8 cellular contexts compared by ENCODE assay signal in genomic region chr2:64325852-64326577, GRCh38.
DNase-seq lines count a peak whose midpoint lies in the region; ATAC-seq, FAIRE-seq and TF ChIP-seq lines count a peak whose summit lies in the region.

No MANE protein-coding gene starts in this region.

- H3K4me3 Mint-ChIP-seq in activated CD8-positive, alpha-beta memory T cell treated with anti-CD3 and anti-CD28 coated beads, Interleukin-2, amount 10 ng/mL, durations not matched to agents 7 days and 5 days: peak overlapping the region; percentile 38

- H3K4me1 Mint-ChIP-seq in activated CD8-positive, alpha-beta memory T cell treated with anti-CD3 and anti-CD28 coated beads, Interleukin-2, amount 10 ng/mL, durations not matched to agents 7 days and 5 days: peaks cover 45% of the 10 kb centered on the region

- H3K9me3 ChIP-seq in kidney (ENCODE audit: control insufficient read depth in 1 of 2, low read length in 2 of 2): no peaks in the 10 kb centered on the region

- no peak for TF ChIP-seq CTCF in kidney (IDR thresholded peaks at IDR 0.05; ENCODE audit: borderline replicate concordance, extremely low read depth, insufficient read depth)

- CTCF ChIA-PET in activated CD8-positive, alpha-beta memory T cell treated with anti-CD3 and anti-CD28 coated beads, Interleukin-2, amount 10 ng/mL, durations not matched to agents 7 days and 5 days (lab: Charles Lee): interaction anchor here (1.0 to 10.2 kb wide), 14 partner anchors 11 to 302 kb away, joined by 3 to 245 read pairs (median 6); no protein-coding TSS in a partner anchor

- peaks cover 29% of the 10 kb centered on the region for H3K27me3 Mint-ChIP-seq in activated CD8-positive, alpha-beta memory T cell treated with anti-CD3 and anti-CD28 coated beads, Interleukin-2, amount 10 ng/mL, durations not matched to agents 7 days and 5 days

- H3K36me3 ChIP-seq in kidney (ENCODE audit: control insufficient read depth in 1 of 2, insufficient read depth in 2 of 2, low read length in 2 of 2): no peaks in the 10 kb centered on the region

- peak; percentile 83 for DNase-seq in activated CD8-positive, alpha-beta memory T cell treated with anti-CD3 and anti-CD28 coated beads, Interleukin-2, amount 10 ng/mL, durations not matched to agents 7 days and 5 days
- peak in 3 of 4 experiments; percentile 27 to 32 (median 28) for DNase-seq in stimulated activated CD4-positive, alpha-beta T cell treated with anti-CD3 and anti-CD28 coated beads, Interleukin-1b, Interleukin-23, amount 100 ng/mL, for 24 hours (ENCODE audit: low read depth in 4 of 4, low spot score in 1 of 4)
- no peak for DNase-seq in kidney
- DNase-seq in UCSD-AML1 (lab: John Stamatoyannopoulos, UW; ENCODE audit: unreplicated experiment): no peak
- DNase-seq in NCI-H1092 (lab: John Stamatoyannopoulos, UW): no peak
- DNase-seq in NCI-H2081 treated with DMSO at 0.1 percent for 48 hours (lab: John Stamatoyannopoulos, UW): no peak

- H3K27ac ChIP-seq in kidney (ENCODE audit: low read depth in 2 of 2, low read length in 2 of 2): no peak overlapping the region

- H3K27ac Mint-ChIP-seq in activated CD8-positive, alpha-beta memory T cell treated with anti-CD3 and anti-CD28 coated beads, Interleukin-2, amount 10 ng/mL, durations not matched to agents 7 days and 5 days: peak overlapping the region; percentile 76

- H3K9me3 Mint-ChIP-seq in activated CD8-positive, alpha-beta memory T cell treated with anti-CD3 and anti-CD28 coated beads, Interleukin-2, amount 10 ng/mL, durations not matched to agents 7 days and 5 days (ENCODE audit: low read depth): no peaks in the 10 kb centered on the region

- intact Hi-C loops in kidney (cut with DNase I): no loop called here

- FAIRE-seq in kidney (lab: Jason Lieb, UNC): no peak

- no peaks in the 10 kb centered on the region for H3K36me3 Mint-ChIP-seq in activated CD8-positive, alpha-beta memory T cell treated with anti-CD3 and anti-CD28 coated beads, Interleukin-2, amount 10 ng/mL, durations not matched to agents 7 days and 5 days

- H3K9ac ChIP-seq in kidney (ENCODE audit: low read length in 2 of 2): no peak overlapping the region

- ATAC-seq in GM19043 (IDR thresholded peaks at IDR 0.05; ENCODE audit: low read depth, unreplicated experiment) (peak; percentile 88), HG03095 (IDR thresholded peaks at IDR 0.05; ENCODE audit: unreplicated experiment) (peak; percentile 82)
- peak; percentile 92 for ATAC-seq in activated CD8-positive, alpha-beta memory T cell treated with anti-CD3 and anti-CD28 coated beads, Interleukin-2, amount 10 ng/mL, durations not matched to agents 7 days and 5 days

- peaks cover 2 to 15% of the 10 kb centered on the region in 2 donors for H3K4me1 ChIP-seq in kidney (ENCODE audit: control insufficient read depth in 1 of 2, insufficient read depth in 1 of 2, low read depth in 1 of 2, low read length in 2 of 2)

- no peak overlapping the region for H3K4me3 ChIP-seq in kidney (ENCODE audit: low read length in 2 of 2)

Comparison
In these comparisons a context has a peak if more than half of its experiments do, and no peak if none do; other contexts are left out.
1. DNase-seq: peak in activated CD8-positive, alpha-beta memory T cell treated with anti-CD3 and anti-CD28 coated beads, Interleukin-2, amount 10 ng/mL, durations not matched to agents 7 days and 5 days (single experiment) and stimulated activated CD4-positive, alpha-beta T cell treated with anti-CD3 and anti-CD28 coated beads, Interleukin-1b, Interleukin-23, amount 100 ng/mL, for 24 hours (3 of 4); none in kidney (single experiment), UCSD-AML1 (single experiment), NCI-H1092 (single experiment) and NCI-H2081 treated with DMSO at 0.1 percent for 48 hours (single experiment).
2. Peak in every context shown above with its lines, with median percentiles within 50 percentile points of each other: ATAC-seq.